ENCODE assay signal across 1 cellular context in the genomic region with DNA sequence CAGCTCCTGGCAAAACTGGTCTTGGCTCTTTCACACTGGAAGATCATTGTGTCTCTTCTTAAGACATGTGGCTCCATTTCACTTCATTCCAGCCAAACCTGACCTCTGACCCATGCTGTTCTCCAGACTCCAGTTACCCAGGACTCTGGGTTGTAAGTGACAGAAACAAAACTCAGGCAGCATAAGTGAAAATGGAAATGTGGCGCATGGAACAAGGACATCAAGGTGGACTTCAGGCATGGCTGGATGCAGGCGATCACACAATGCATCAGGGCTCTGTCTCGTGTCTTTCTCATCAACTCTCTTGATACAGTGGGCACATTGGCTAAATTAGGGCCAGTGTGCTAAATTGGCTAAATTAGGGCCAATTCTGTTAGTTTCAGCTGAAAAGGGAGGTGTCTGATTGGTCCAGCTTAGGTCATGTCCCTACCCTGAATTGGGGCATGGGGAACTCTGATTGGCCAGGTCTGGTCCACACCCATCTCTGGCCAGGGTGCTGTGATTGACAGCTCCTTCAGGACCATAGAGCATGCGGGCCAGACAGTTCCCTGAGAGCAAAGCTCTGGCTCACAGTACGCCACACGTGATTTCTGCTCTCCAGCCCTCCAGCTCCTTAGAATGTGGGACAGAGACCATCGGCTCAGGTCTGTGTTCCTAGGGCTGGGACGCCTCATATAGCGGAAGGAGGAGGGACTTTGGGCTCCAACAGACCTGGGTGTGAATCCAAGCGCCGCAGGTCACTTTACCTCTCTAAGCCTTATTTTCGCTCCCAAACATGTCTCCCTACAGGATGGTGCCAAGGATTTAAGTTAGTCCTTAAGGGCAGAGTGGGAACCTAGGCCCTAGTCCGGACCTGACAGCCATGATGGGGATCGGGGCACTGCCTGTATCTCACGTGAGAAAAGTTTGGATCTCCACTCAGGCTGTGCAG.
TF ChIP-seq lines count a peak whose summit lies in the region.

No MANE protein-coding gene starts in this region.

TF ChIP-seq in HepG2, 621 proteins besides CTCF, POLR2A, EP300 and RAD21 (continues in another document):
- TF ChIP-seq HMGA1 (CRISPR knock-in tag; conservative IDR thresholded peaks at IDR 0.05) (no peak), MED1 (CRISPR knock-in tag; IDR thresholded peaks at IDR 0.05) (0 out of 2 replicates have a peak, but pooled peaks have one; percentile 2), ZNF329 (CRISPR knock-in tag; IDR thresholded peaks at IDR 0.05; ENCODE audit: low read depth) (peak; percentile 99), ZSCAN9 (CRISPR knock-in tag; IDR thresholded peaks at IDR 0.05; ENCODE audit: borderline replicate concordance) (no peak), ZSCAN31 (CRISPR knock-in tag; IDR thresholded peaks at IDR 0.05; ENCODE audit: low read depth) (no peak), NR2C2 (CRISPR knock-in tag; IDR thresholded peaks at IDR 0.05; ENCODE audit: borderline replicate concordance) (no peak), ZNF792 (CRISPR knock-in tag; IDR thresholded peaks at IDR 0.05) (no peak), ZNF337 (CRISPR knock-in tag; IDR thresholded peaks at IDR 0.05; ENCODE audit: borderline replicate concordance, low read depth) (no peak), HMG20B (CRISPR knock-in tag; conservative IDR thresholded peaks at IDR 0.05) (no peak), SALL2 (CRISPR knock-in tag; IDR thresholded peaks at IDR 0.05) (no peak), BORCS8-MEF2B (CRISPR knock-in tag; IDR thresholded peaks at IDR 0.05) (no peak), POLR2G (IDR thresholded peaks at IDR 0.05; ENCODE audit: low read depth, low read length) (no peak), ZNF260 (CRISPR knock-in tag; IDR thresholded peaks at IDR 0.05; ENCODE audit: borderline replicate concordance, low read depth) (0 out of 2 replicates have a peak, but pooled peaks have one; percentile 44), HNRNPLL (IDR thresholded peaks at IDR 0.05; ENCODE audit: low read depth, low read length, poor library complexity, severe bottlenecking) (no peak), DNMT1 (CRISPR knock-in tag; IDR thresholded peaks at IDR 0.05) (no peak), ZNF567 (CRISPR knock-in tag; IDR thresholded peaks at IDR 0.05; ENCODE audit: borderline replicate concordance) (0 out of 2 replicates have a peak, but pooled peaks have one; percentile 41), PPARG (CRISPR knock-in tag; conservative IDR thresholded peaks at IDR 0.05) (no peak), KLF6 (CRISPR knock-in tag; IDR thresholded peaks at IDR 0.05) (no peak), MED8 (CRISPR knock-in tag; IDR thresholded peaks at IDR 0.05; ENCODE audit: insufficient replicate concordance) (no peak), NFE2L1 (CRISPR knock-in tag; IDR thresholded peaks at IDR 0.05; ENCODE audit: borderline replicate concordance) (no peak), REL (CRISPR knock-in tag; conservative IDR thresholded peaks at IDR 0.05) (no peak), ZNF34 (CRISPR knock-in tag; IDR thresholded peaks at IDR 0.05; ENCODE audit: borderline replicate concordance) (no peak), ZNF547 (CRISPR knock-in tag; IDR thresholded peaks at IDR 0.05) (no peak), HOXA7 (CRISPR knock-in tag; IDR thresholded peaks at IDR 0.05) (no peak), NFYB (CRISPR knock-in tag; IDR thresholded peaks at IDR 0.05) (peak; percentile 44), TOPORS (CRISPR knock-in tag; IDR thresholded peaks at IDR 0.05) (no peak), ZNF431 (CRISPR knock-in tag; IDR thresholded peaks at IDR 0.05; ENCODE audit: borderline replicate concordance, low read depth) (no peak), ZNF607 (CRISPR knock-in tag; IDR thresholded peaks at IDR 0.05; ENCODE audit: borderline replicate concordance) (no peak)
- TF ChIP-seq, protein P1, sequence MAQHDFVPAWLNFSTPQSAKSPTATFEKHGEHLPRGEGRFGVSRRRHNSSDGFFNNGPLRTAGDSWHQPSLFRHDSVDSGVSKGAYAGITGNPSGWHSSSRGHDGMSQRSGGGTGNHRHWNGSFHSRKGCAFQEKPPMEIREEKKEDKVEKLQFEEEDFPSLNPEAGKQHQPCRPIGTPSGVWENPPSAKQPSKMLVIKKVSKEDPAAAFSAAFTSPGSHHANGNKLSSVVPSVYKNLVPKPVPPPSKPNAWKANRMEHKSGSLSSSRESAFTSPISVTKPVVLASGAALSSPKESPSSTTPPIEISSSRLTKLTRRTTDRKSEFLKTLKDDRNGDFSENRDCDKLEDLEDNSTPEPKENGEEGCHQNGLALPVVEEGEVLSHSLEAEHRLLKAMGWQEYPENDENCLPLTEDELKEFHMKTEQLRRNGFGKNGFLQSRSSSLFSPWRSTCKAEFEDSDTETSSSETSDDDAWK (CRISPR knock-in tag; IDR thresholded peaks at IDR 0.05), result no peak
- TF ChIP-seq, protein P2, sequence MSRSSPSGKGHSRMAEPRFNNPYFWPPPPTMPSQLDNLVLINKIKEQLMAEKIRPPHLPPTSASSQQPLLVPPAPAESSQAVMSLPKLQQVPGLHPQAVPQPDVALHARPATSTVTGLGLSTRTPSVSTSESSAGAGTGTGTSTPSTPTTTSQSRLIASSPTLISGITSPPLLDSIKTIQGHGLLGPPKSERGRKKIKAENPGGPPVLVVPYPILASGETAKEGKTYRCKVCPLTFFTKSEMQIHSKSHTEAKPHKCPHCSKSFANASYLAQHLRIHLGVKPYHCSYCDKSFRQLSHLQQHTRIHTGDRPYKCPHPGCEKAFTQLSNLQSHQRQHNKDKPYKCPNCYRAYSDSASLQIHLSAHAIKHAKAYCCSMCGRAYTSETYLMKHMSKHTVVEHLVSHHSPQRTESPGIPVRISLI (CRISPR knock-in tag; IDR thresholded peaks at IDR 0.05; ENCODE audit: borderline replicate concordance), result no peak
- TF ChIP-seq, protein P3, sequence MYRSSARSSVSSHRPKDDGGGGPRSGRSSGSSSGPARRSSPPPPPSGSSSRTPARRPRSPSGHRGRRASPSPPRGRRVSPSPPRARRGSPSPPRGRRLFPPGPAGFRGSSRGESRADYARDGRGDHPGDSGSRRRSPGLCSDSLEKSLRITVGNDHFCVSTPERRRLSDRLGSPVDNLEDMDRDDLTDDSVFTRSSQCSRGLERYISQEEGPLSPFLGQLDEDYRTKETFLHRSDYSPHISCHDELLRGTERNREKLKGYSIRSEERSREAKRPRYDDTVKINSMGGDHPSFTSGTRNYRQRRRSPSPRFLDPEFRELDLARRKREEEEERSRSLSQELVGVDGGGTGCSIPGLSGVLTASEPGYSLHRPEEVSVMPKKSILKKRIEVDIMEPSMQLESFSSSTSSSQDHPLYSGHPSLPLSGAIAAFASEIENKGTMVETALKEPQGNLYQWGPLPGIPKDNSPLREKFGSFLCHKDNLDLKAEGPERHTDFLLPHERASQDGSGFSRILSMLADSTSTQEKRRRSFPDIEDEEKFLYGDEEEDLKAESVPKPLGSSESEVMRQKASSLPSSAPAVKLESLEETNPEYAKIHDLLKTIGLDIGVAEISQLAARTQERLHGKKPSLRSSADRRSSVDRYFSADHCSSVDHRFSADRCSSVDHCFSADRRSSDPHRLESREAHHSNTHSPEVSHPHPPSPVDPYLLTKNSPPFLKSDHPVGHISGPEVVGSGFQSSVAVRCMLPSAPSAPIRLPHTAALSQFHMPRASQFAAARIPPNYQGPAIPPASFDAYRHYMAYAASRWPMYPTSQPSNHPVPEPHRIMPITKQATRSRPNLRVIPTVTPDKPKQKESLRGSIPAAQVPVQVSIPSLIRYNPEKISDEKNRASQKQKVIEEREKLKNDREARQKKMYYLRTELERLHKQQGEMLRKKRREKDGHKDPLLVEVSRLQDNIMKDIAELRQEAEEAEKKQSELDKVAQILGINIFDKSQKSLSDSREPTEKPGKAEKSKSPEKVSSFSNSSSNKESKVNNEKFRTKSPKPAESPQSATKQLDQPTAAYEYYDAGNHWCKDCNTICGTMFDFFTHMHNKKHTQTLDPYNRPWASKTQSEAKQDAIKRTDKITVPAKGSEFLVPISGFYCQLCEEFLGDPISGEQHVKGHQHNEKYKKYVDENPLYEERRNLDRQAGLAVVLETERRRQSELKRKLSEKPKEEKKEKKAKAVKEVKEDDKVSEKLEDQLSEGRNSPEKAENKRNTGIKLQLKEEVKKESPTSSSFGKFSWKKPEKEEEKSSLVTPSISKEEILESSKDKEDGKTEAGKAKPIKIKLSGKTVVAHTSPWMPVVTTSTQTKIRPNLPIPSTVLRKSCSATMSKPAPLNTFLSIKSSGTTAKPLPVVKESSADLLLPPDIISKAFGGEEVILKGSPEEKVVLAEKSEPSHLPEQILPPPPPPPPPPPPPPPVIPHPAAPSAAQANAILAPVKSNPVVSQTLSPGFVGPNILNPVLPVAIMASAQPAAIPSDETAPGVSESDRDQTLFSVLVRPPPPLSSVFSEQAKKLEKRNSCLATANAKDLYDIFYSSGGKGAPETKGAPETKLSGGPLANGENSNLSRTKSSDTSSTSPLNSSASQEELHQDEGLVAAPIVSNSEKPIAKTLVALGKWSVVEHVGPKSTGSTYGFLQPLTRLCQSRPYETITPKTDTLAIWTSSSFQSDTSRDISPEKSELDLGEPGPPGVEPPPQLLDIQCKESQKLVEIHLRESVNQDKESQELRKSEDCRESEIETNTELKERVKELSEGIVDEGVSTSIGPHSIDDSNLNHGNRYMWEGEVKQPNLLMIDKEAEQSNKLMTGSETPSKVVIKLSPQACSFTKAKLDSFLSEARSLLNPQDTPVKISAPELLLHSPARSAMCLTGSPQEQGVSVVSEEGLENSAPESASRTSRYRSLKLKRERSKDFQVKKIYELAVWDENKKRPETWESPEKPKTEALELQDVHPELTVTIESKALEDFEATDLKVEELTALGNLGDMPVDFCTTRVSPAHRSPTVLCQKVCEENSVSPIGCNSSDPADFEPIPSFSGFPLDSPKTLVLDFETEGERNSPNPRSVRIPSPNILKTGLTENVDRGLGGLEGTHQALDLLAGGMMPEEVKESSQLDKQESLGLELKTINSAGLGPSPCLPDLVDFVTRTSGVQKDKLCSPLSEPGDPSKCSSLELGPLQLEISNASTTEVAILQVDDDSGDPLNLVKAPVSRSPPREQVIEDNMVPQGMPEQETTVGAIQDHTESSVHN (CRISPR knock-in tag; IDR thresholded peaks at IDR 0.05), result peak; percentile 42; the same call in 1 of the 2 replicates
- TF ChIP-seq, protein P4, sequence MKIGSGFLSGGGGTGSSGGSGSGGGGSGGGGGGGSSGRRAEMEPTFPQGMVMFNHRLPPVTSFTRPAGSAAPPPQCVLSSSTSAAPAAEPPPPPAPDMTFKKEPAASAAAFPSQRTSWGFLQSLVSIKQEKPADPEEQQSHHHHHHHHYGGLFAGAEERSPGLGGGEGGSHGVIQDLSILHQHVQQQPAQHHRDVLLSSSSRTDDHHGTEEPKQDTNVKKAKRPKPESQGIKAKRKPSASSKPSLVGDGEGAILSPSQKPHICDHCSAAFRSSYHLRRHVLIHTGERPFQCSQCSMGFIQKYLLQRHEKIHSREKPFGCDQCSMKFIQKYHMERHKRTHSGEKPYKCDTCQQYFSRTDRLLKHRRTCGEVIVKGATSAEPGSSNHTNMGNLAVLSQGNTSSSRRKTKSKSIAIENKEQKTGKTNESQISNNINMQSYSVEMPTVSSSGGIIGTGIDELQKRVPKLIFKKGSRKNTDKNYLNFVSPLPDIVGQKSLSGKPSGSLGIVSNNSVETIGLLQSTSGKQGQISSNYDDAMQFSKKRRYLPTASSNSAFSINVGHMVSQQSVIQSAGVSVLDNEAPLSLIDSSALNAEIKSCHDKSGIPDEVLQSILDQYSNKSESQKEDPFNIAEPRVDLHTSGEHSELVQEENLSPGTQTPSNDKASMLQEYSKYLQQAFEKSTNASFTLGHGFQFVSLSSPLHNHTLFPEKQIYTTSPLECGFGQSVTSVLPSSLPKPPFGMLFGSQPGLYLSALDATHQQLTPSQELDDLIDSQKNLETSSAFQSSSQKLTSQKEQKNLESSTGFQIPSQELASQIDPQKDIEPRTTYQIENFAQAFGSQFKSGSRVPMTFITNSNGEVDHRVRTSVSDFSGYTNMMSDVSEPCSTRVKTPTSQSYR (CRISPR knock-in tag; IDR thresholded peaks at IDR 0.05; ENCODE audit: borderline replicate concordance), result no peak
- TF ChIP-seq, protein P5, sequence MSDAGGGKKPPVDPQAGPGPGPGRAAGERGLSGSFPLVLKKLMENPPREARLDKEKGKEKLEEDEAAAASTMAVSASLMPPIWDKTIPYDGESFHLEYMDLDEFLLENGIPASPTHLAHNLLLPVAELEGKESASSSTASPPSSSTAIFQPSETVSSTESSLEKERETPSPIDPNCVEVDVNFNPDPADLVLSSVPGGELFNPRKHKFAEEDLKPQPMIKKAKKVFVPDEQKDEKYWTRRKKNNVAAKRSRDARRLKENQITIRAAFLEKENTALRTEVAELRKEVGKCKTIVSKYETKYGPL (CRISPR knock-in tag; IDR thresholded peaks at IDR 0.05), result no peak
- TF ChIP-seq, protein P6, sequence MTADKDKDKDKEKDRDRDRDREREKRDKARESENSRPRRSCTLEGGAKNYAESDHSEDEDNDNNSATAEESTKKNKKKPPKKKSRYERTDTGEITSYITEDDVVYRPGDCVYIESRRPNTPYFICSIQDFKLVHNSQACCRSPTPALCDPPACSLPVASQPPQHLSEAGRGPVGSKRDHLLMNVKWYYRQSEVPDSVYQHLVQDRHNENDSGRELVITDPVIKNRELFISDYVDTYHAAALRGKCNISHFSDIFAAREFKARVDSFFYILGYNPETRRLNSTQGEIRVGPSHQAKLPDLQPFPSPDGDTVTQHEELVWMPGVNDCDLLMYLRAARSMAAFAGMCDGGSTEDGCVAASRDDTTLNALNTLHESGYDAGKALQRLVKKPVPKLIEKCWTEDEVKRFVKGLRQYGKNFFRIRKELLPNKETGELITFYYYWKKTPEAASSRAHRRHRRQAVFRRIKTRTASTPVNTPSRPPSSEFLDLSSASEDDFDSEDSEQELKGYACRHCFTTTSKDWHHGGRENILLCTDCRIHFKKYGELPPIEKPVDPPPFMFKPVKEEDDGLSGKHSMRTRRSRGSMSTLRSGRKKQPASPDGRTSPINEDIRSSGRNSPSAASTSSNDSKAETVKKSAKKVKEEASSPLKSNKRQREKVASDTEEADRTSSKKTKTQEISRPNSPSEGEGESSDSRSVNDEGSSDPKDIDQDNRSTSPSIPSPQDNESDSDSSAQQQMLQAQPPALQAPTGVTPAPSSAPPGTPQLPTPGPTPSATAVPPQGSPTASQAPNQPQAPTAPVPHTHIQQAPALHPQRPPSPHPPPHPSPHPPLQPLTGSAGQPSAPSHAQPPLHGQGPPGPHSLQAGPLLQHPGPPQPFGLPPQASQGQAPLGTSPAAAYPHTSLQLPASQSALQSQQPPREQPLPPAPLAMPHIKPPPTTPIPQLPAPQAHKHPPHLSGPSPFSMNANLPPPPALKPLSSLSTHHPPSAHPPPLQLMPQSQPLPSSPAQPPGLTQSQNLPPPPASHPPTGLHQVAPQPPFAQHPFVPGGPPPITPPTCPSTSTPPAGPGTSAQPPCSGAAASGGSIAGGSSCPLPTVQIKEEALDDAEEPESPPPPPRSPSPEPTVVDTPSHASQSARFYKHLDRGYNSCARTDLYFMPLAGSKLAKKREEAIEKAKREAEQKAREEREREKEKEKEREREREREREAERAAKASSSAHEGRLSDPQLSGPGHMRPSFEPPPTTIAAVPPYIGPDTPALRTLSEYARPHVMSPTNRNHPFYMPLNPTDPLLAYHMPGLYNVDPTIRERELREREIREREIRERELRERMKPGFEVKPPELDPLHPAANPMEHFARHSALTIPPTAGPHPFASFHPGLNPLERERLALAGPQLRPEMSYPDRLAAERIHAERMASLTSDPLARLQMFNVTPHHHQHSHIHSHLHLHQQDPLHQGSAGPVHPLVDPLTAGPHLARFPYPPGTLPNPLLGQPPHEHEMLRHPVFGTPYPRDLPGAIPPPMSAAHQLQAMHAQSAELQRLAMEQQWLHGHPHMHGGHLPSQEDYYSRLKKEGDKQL (CRISPR knock-in tag; IDR thresholded peaks at IDR 0.05; ENCODE audit: low read depth), result no peak
- TF ChIP-seq, protein P7, sequence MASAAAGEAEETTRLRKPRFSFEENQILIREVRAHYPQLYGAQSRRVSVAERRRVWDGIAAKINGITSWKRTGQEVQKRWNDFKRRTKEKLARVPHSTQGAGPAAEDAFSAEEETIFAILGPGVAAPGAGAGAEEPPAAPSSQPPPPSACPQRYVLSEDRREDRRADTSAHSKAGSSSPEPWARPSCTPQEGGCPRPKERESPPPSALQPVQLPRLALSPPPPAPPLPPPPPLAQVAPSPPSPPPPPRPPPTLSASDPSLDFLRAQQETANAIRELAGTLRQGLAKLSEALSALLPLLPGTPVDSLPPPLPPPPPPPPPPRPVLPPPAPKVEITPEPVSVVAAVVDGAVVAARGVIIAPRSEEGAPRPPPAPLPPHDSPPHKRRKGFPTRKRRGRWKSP (CRISPR knock-in tag; IDR thresholded peaks at IDR 0.05), result no peak
